In the genomic region with DNA sequence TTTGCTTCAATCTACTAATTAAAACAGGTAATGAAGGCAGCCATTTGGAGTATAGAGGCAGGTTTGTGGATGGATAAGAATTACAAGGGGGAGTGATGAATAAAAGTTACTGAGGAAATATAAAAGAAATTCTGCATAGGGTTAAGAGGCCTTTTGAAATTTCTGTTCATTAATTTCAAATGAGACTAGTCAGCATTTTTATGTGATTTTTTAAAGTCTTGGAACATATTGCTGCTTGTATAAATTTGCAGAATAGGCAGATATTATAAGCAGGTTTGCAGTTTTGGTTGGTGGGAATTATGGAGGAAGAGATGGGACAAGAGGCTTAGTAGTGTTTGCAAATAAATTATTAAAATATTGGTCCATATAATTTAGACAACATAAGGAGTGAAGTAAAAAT, we compare ENCODE assay signal across 22 cellular contexts.
DNase-seq lines count a peak whose midpoint lies in the region; ATAC-seq, FAIRE-seq and TF ChIP-seq lines count a peak whose summit lies in the region.
"Had no signal": no experiment of that assay in that cellular context is flagged by ENCODE, and none has a peak within 500 bp of the region (broad histone marks: within the 10 kb centered on the region; RNA-seq: fewer than 3 reads in every experiment).

No MANE protein-coding gene starts in this region.

- intact Hi-C loops in HepG2 (cut with micrococcal nuclease; ENCODE audit: unreplicated experiment) (no loop called here), right lobe of liver (cut with DNase I) (no loop called here), IMR-90 (cut with micrococcal nuclease) (no loop called here), K562 (cut with micrococcal nuclease) (no loop called here)

- no peak overlapping the region for H4K8ac ChIP-seq in IMR-90 (ENCODE audit: low read depth in 2 of 2, low read length in 2 of 2)

- no peak for TF ChIP-seq CTCF in HepG2 (CRISPR knock-in tag; IDR thresholded peaks at IDR 0.05)
- TF ChIP-seq CTCF in right lobe of liver (IDR thresholded peaks at IDR 0.05), result no peak
- no peak for TF ChIP-seq CTCF in IMR-90 (conservative IDR thresholded peaks at IDR 0.05; ENCODE audit: low read depth, low read length)
- no peak for TF ChIP-seq CTCF in K562 (IDR thresholded peaks at IDR 0.05 in 2 of 3, conservative IDR thresholded peaks at IDR 0.05 in 1 of 3; ENCODE audit: insufficient read depth in 2 of 3, low read depth in 1 of 3, low read length in 3 of 3)

- CTCF ChIA-PET in HepG2 (lab: Yijun Ruan, JAX; ENCODE audit: low intra/inter-chr PET ratio, low total read pairs) (no interaction called here), IMR-90 (lab: Yijun Ruan, JAX) (no interaction called here), K562 (lab: Yijun Ruan, JAX; ENCODE audit: low intra/inter-chr PET ratio) (no interaction called here)

- in situ Hi-C loops in HepG2 (cut with HindIII; ENCODE audit: extremely low pct_ligation_motif_present, low pct_unique_long_range_greater_than_20kb) (no loop called here), IMR-90 (cut with MboI; ENCODE audit: low sequenced_read_pairs) (no loop called here), K562 (cut with MboI) (no loop called here)

- FAIRE-seq in HepG2 (lab: Jason Lieb, UNC) (no peak), K562 (lab: Jason Lieb, UNC) (no peak)
- FAIRE-seq: A204.1, D721Med, G401.6, GM12891, GM19239 had no signal

- H2BK20ac ChIP-seq in IMR-90 (ENCODE audit: low read depth, low read length), result no peak overlapping the region

- H3K79me2 ChIP-seq in HepG2 (ENCODE audit: insufficient read depth, low read length) (no peaks in the 10 kb centered on the region), K562 (ENCODE audit: control insufficient read depth, insufficient read depth, low read length) (no peaks in the 10 kb centered on the region)

- no peaks in the 10 kb centered on the region for H3K27me3 ChIP-seq in HepG2 (ENCODE audit: control insufficient read depth in 1 of 2, insufficient read depth in 2 of 2, low read length in 2 of 2)
- H3K27me3 ChIP-seq in right lobe of liver, result no peaks in the 10 kb centered on the region
- no peaks in the 10 kb centered on the region for H3K27me3 ChIP-seq in IMR-90 (ENCODE audit: control insufficient read depth, insufficient read depth, low read length)
- no peaks in the 10 kb centered on the region for H3K27me3 ChIP-seq in K562 (ENCODE audit: control insufficient read depth in 2 of 2, insufficient read depth in 2 of 2, low read length in 2 of 2)
- H3K27me3 ChIP-seq: BLaER1 treated with 17β-estradiol and CSF1 and Interleukin-3, amounts not matched to agents 10 nM and 100 nM had no signal

- no peak overlapping the region for H3K4ac ChIP-seq in IMR-90 (ENCODE audit: low read depth, low read length)

- DNase-seq in HepG2 (ENCODE audit: low spot score) (no peak), right lobe of liver (no peak), IMR-90 (no peak), K562 (ENCODE audit: extremely low read depth in 1 of 4, low spot score in 3 of 4) (no peak), amniotic stem cell (lab: John Stamatoyannopoulos, UW) (no peak), midbrain (lab: John Stamatoyannopoulos, UW) (no peak), NCI-H2081 treated with DMSO at 0.1 percent for 48 hours (lab: John Stamatoyannopoulos, UW) (no peak)
- DNase-seq: 8988T; AML-193; Caco-2; Calu3; CD4-positive, alpha-beta T cell; CD8-positive, alpha-beta T cell; DMS79 treated with DMSO at 0.1 percent for 48 hours; GF-D8 had no signal

- H4K20me1 ChIP-seq in HepG2 (ENCODE audit: insufficient read depth, low read length) (no peaks in the 10 kb centered on the region), IMR-90 (ENCODE audit: insufficient read depth, low read length) (no peaks in the 10 kb centered on the region), K562 (replicated peaks; ENCODE audit: control insufficient read depth, insufficient read depth, low read length) (no peaks in the 10 kb centered on the region)
- H4K20me1 ChIP-seq: BLaER1 treated with 17β-estradiol and CSF1 and Interleukin-3, amounts not matched to agents 10 nM and 100 nM had no signal

- TF ChIP-seq RAD21 in HepG2 (CRISPR knock-in tag; IDR thresholded peaks at IDR 0.05) (no peak), IMR-90 (IDR thresholded peaks at IDR 0.05; ENCODE audit: low read length) (no peak), K562 (CRISPR knock-in tag; conservative IDR thresholded peaks at IDR 0.05 in 1 of 2, IDR thresholded peaks at IDR 0.05 in 1 of 2) (no peak)

- H3K9ac ChIP-seq in HepG2 (ENCODE audit: insufficient read depth, low read depth, low read length) (no peak overlapping the region), IMR-90 (ENCODE audit: low read depth, low read length) (no peak overlapping the region), K562 (ENCODE audit: insufficient read depth in 1 of 2, low read depth in 2 of 2, low read length in 2 of 2) (no peak overlapping the region)
- H3K9ac ChIP-seq: BLaER1 treated with 17β-estradiol and CSF1 and Interleukin-3, amounts not matched to agents 10 nM and 100 nM had no signal

- H2BK5ac ChIP-seq in IMR-90 (ENCODE audit: low read depth, low read length, poor library complexity, severe bottlenecking), result no peak overlapping the region

- no peak overlapping the region for H3K18ac ChIP-seq in IMR-90 (ENCODE audit: low read depth, low read length)

- H3K4me2 ChIP-seq in HepG2 (ENCODE audit: low read depth, low read length) (no peak overlapping the region), IMR-90 (ENCODE audit: low read depth, low read length) (no peak overlapping the region), K562 (ENCODE audit: insufficient read depth, low read length) (no peak overlapping the region)
- H3K4me2 ChIP-seq: BLaER1 treated with 17β-estradiol and CSF1 and Interleukin-3, amounts not matched to agents 10 nM and 100 nM had no signal

- no peak overlapping the region for H2AFZ ChIP-seq in HepG2 (ENCODE audit: low read length)
- no peak overlapping the region for H2AFZ ChIP-seq in IMR-90 (replicated peaks; ENCODE audit: low read length, poor library complexity)
- H2AFZ ChIP-seq in K562 (ENCODE audit: low read depth, low read length), result no peak overlapping the region

- BruUV-seq in HepG2 (replicated peaks; lab: Mats Ljungman, UMichigan) (no TSS peak), IMR-90 (replicated peaks; lab: Mats Ljungman, UMichigan) (no TSS peak), K562 (replicated peaks; lab: Mats Ljungman, UMichigan) (no TSS peak)

- H2AK9ac ChIP-seq in IMR-90 (replicated peaks; ENCODE audit: low read depth, low read length, poor library complexity), result no peak overlapping the region

- no peaks in the 10 kb centered on the region for H3K79me1 ChIP-seq in IMR-90 (ENCODE audit: low read depth in 1 of 2, low read length in 2 of 2)

- no peak overlapping the region for H3K14ac ChIP-seq in IMR-90 (replicated peaks; ENCODE audit: low read depth, low read length)

- H2AK5ac ChIP-seq in IMR-90 (ENCODE audit: low read depth, low read length), result no peak overlapping the region

- TF ChIP-seq POLR2A in HepG2 (IDR thresholded peaks at IDR 0.05; ENCODE audit: insufficient read depth in 1 of 2, low read depth in 2 of 2, low read length in 2 of 2) (no peak), right lobe of liver (IDR thresholded peaks at IDR 0.05) (no peak), IMR-90 (IDR thresholded peaks at IDR 0.05; ENCODE audit: low read depth, low read length) (no peak), K562 (conservative IDR thresholded peaks at IDR 0.05) (no peak)

- TF ChIP-seq EP300 in HepG2 (IDR thresholded peaks at IDR 0.05; ENCODE audit: low read depth in 2 of 2, low read length in 2 of 2) (no peak), HepG2 (CRISPR knock-in tag; IDR thresholded peaks at IDR 0.05; ENCODE audit: borderline replicate concordance) (no peak), K562 (IDR thresholded peaks at IDR 0.05; ENCODE audit: low read length) (no peak)

- H3K4me1 ChIP-seq in HepG2 (ENCODE audit: insufficient read depth, low read length), result no peaks in the 10 kb centered on the region
- H3K4me1 ChIP-seq in right lobe of liver, result no peaks in the 10 kb centered on the region
- H3K4me1 ChIP-seq in IMR-90 (ENCODE audit: control insufficient read depth, insufficient read depth, low read length), result no peaks in the 10 kb centered on the region
- H3K4me1 ChIP-seq in K562 (replicated peaks in 1 of 2; ENCODE audit: control insufficient read depth in 2 of 2, insufficient read depth in 2 of 2, low read length in 2 of 2), result no peaks in the 10 kb centered on the region
- H3K4me1 ChIP-seq: BLaER1 treated with 17β-estradiol and CSF1 and Interleukin-3, amounts not matched to agents 10 nM and 100 nM; Caco-2 had no signal

- no peak overlapping the region for H3K23ac ChIP-seq in IMR-90 (ENCODE audit: low read depth, low read length)

- dilution Hi-C loops in IMR-90 (cut with HindIII; ENCODE audit: low sequenced_read_pairs, unreplicated experiment), result no loop called here

- H3K56ac ChIP-seq in IMR-90 (ENCODE audit: extremely low read depth, insufficient read depth, low read length), result no peak overlapping the region

- ATAC-seq in HepG2, result no peak
- no peak for ATAC-seq in right lobe of liver
- no peak for ATAC-seq in IMR-90 (ENCODE audit: low read depth)
- no peak for ATAC-seq in K562
- ATAC-seq: CD8-positive, alpha-beta T cell had no signal

- H3K36me3 ChIP-seq in HepG2 (replicated peaks in 1 of 2; ENCODE audit: control insufficient read depth in 1 of 2, insufficient read depth in 2 of 2, low read length in 2 of 2) (no peaks in the 10 kb centered on the region), right lobe of liver (no peaks in the 10 kb centered on the region), IMR-90 (ENCODE audit: control insufficient read depth, insufficient read depth, low read length) (no peaks in the 10 kb centered on the region), K562 (ENCODE audit: control insufficient read depth, insufficient read depth, low read length) (no peaks in the 10 kb centered on the region)
- H3K36me3 ChIP-seq: BLaER1 treated with 17β-estradiol and CSF1 and Interleukin-3, amounts not matched to agents 10 nM and 100 nM had no signal

- H2BK15ac ChIP-seq in IMR-90 (ENCODE audit: low read depth, low read length), result no peak overlapping the region

- H3K4me3 ChIP-seq in HepG2 (replicated peaks in 1 of 3; ENCODE audit: insufficient read depth in 1 of 3, low read depth in 2 of 3, low read length in 3 of 3), result no peak overlapping the region
- no peak overlapping the region for H3K4me3 ChIP-seq in right lobe of liver
- no peak overlapping the region for H3K4me3 ChIP-seq in IMR-90 (ENCODE audit: insufficient read depth, low read depth, low read length)
- no peak overlapping the region for H3K4me3 ChIP-seq in K562
- H3K4me3 ChIP-seq: BLaER1 treated with 17β-estradiol and CSF1 and Interleukin-3, amounts not matched to agents 10 nM and 100 nM had no signal

- H3K9me3 ChIP-seq in HepG2 (ENCODE audit: low read length) (no peaks in the 10 kb centered on the region), right lobe of liver (no peaks in the 10 kb centered on the region), IMR-90 (ENCODE audit: control insufficient read depth, insufficient read depth, low read length) (peaks cover 5% of the 10 kb centered on the region; the same call in 1 of the 2 replicates), K562 (replicated peaks; ENCODE audit: control insufficient read depth, insufficient read depth, low read depth, low read length) (no peaks in the 10 kb centered on the region)
- H3K9me3 ChIP-seq: BLaER1 treated with 17β-estradiol and CSF1 and Interleukin-3, amounts not matched to agents 10 nM and 100 nM; Caco-2 had no signal

- H3K9me1 ChIP-seq in IMR-90 (ENCODE audit: insufficient read depth, low read length), result no peaks in the 10 kb centered on the region
- no peaks in the 10 kb centered on the region for H3K9me1 ChIP-seq in K562 (ENCODE audit: control insufficient read depth, insufficient read depth, low read length)

- H3K27ac ChIP-seq in HepG2 (ENCODE audit: extremely low read length, insufficient read depth, low read length), result no peak overlapping the region
- H3K27ac ChIP-seq in right lobe of liver, result no peak overlapping the region
- no peak overlapping the region for H3K27ac ChIP-seq in IMR-90 (ENCODE audit: insufficient read depth, low read length)
- no peak overlapping the region for H3K27ac ChIP-seq in K562 (ENCODE audit: extremely low read depth, low read depth, low read length)
- H3K27ac ChIP-seq: BLaER1 treated with 17β-estradiol and CSF1 and Interleukin-3, amounts not matched to agents 10 nM and 100 nM; C4-2B had no signal

- no peak overlapping the region for H4K5ac ChIP-seq in IMR-90 (ENCODE audit: low read depth, low read length)

- POLR2A ChIA-PET in HepG2 (lab: Yijun Ruan, JAX) (no interaction called here), IMR-90 (lab: Charles Lee; ENCODE audit: unreplicated experiment) (no interaction called here), K562 (lab: Yijun Ruan, JAX) (no interaction called here)

- no peak overlapping the region for H2BK120ac ChIP-seq in IMR-90 (ENCODE audit: low read depth, low read length)

- no peak overlapping the region for H4K91ac ChIP-seq in IMR-90 (ENCODE audit: insufficient read depth, low read depth, low read length)
